In the genomic region with DNA sequence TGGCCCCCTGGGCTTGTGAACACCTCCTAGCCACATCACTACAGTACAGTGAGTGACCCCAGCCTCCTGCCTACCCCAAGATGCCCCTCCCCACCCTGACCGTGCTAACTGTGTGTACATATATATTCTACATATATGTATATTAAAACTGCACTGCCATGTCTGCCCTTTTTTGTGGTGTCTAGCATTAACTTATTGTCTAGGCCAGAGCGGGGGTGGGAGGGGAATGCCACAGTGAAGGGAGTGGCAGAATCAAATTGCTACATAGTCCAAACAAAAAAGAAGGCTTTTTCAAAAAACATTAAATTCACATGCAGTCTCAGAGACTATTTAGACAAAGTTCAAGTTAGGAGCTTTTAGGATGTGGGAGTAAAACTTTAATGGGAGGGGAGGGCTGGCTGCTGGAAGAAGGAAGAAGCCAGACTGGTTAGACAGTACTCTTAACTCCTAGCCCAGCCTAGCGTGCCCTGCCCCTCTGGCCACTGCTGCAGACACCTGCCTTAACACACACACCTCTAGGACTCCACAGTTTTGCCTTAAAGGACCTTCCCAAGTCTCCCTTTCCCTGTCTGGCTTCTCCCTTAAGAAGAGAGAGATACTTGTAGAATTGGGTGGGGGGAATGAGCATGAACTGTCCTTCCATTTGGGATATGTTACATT, we compare ENCODE assay signal across 15 cellular contexts. TPM values are rescaled to one million over a fixed set of nuclear protein-coding genes. Genes with fewer than 3 reads are reported as not detected.
DNase-seq lines count a peak whose midpoint lies in the region; ATAC-seq and TF ChIP-seq lines count a peak whose summit lies in the region.
"Had no signal": no experiment of that assay in that cellular context is flagged by ENCODE, and none has a peak within 500 bp of the region (broad histone marks: within the 10 kb centered on the region; RNA-seq: fewer than 3 reads in every experiment).

No MANE protein-coding gene starts in this region.

- H3K9ac ChIP-seq in SK-N-SH = no peak overlapping the region

- H3K27me3 ChIP-seq in SK-N-SH (ENCODE audit: insufficient read depth) (no peaks in the 10 kb centered on the region), esophagus (ENCODE audit: control insufficient read depth in 1 of 2, insufficient read depth in 2 of 2, low read length in 2 of 2) (no peaks in the 10 kb centered on the region)
- H3K27me3 ChIP-seq: MG63, tibial artery had no signal

- peaks cover 44% of the 10 kb centered on the region for H3F3A ChIP-seq in SK-N-SH (replicated peaks; ENCODE audit: insufficient read depth)

- CTCF ChIA-PET in SK-N-SH (lab: Yijun Ruan, JAX) = no interaction called here

- peaks cover 27% of the 10 kb centered on the region for H3K79me2 ChIP-seq in SK-N-SH (ENCODE audit: insufficient read depth)

- no peak for TF ChIP-seq EP300 in SK-N-SH (IDR thresholded peaks at IDR 0.05; ENCODE audit: borderline replicate concordance in 1 of 2, low read depth in 1 of 2, low read length in 1 of 2)

- H3K9me2 ChIP-seq in SK-N-SH = no peaks in the 10 kb centered on the region

- TF ChIP-seq RAD21 in SK-N-SH (IDR thresholded peaks at IDR 0.05; ENCODE audit: low read length) = no peak

- H3K4me3 ChIP-seq in SK-N-SH (ENCODE audit: low read depth in 2 of 2, low read length in 1 of 2) (no peak overlapping the region), esophagus (ENCODE audit: low read depth in 1 of 2, low read length in 2 of 2) (no peak overlapping the region)
- H3K4me3 ChIP-seq: MG63, tibial artery had no signal

- no peak for TF ChIP-seq CTCF in SK-N-SH (IDR thresholded peaks at IDR 0.05)
- TF ChIP-seq CTCF in VCaP (conservative IDR thresholded peaks at IDR 0.05) = no peak

- H3K9me3 ChIP-seq in SK-N-SH (no peaks in the 10 kb centered on the region), esophagus (ENCODE audit: control insufficient read depth in 2 of 2, insufficient read depth in 1 of 2, low read depth in 1 of 2, low read length in 1 of 2) (no peaks in the 10 kb centered on the region)
- H3K9me3 ChIP-seq: MG63, tibial artery had no signal

- DNase-seq in SK-N-SH = no peak
- DNase-seq in stimulated activated CD8-positive, alpha-beta memory T cell treated with anti-CD3 and anti-CD28 coated beads, Interleukin-4, amount 100 ng/mL, for 48 hours = peak; percentile 15
- DNase-seq in stimulated activated CD4-positive, alpha-beta T cell treated with anti-CD3 and anti-CD28 coated beads, Interleukin-15, amount 100 ng/mL, for 24 hours = no peak
- DNase-seq in SK-N-DZ (ENCODE audit: low spot score) = no peak
- no peak for DNase-seq in NCI-H1417 (lab: John Stamatoyannopoulos, UW)
- DNase-seq: 8988T; activated CD4-positive, alpha-beta T cell treated with anti-CD3 and anti-CD28 coated beads, Interleukin-2, amount 10 ng/mL, durations not matched to agents 7 days and 5 days; activated effector memory CD4-positive, alpha-beta T cell treated with Interleukin-2 at 50 U/mL for 16 hours; immature natural killer cell; MG63; NCI-H2081; tibial artery had no signal

- H3K4me2 ChIP-seq in SK-N-SH = no peak overlapping the region

- H2AFZ ChIP-seq in SK-N-SH (ENCODE audit: low read depth) = no peak overlapping the region

- POLR2A ChIA-PET in SK-N-SH (lab: Yijun Ruan, JAX) = no interaction called here

- H3K36me3 ChIP-seq in SK-N-SH (replicated peaks in 1 of 2; ENCODE audit: control insufficient read depth in 1 of 2, insufficient read depth in 2 of 2, low read length in 1 of 2) = peaks cover 71 to 92% of the 10 kb centered on the region in 2 experiments
- H3K36me3 ChIP-seq in esophagus (ENCODE audit: control insufficient read depth in 2 of 2, insufficient read depth in 2 of 2, low read length in 1 of 2) = peaks cover 23 to 60% of the 10 kb centered on the region in 2 donors

- H3K27ac ChIP-seq in SK-N-SH (ENCODE audit: low read depth in 2 of 2, low read length in 1 of 2) (peak overlapping the region in 1 of 2 experiments; percentile 4; a peak in 1 of 4 replicates), VCaP (peak overlapping the region; percentile 78), esophagus (ENCODE audit: low read depth in 2 of 2, low read length in 1 of 2) (peak overlapping the region; percentile 75 to 84)

- peaks cover 23 to 35% of the 10 kb centered on the region in 2 experiments for H3K4me1 ChIP-seq in SK-N-SH (ENCODE audit: control insufficient read depth in 1 of 2, insufficient read depth in 2 of 2, low read depth in 1 of 2, low read length in 1 of 2)
- peaks cover 4 to 11% of the 10 kb centered on the region in 2 donors for H3K4me1 ChIP-seq in esophagus (ENCODE audit: control insufficient read depth in 2 of 2, insufficient read depth in 2 of 2, low read length in 1 of 2)

- 78% methylated on average over 3 of the region's 3 CpGs for WGBS in SK-N-SH (ENCODE audit: low lambda C conversion rate)
- WGBS in esophagus, 2 donors = 50 to 68% methylated on average over 3 of the region's 3 CpGs

- ATAC-seq in SK-N-SH treated with all-trans-retinoic acid at 6 μM for 48 hours = no peak

- H4K20me1 ChIP-seq in SK-N-SH (ENCODE audit: insufficient read depth) = peaks cover 24% of the 10 kb centered on the region

TF ChIP-seq in SK-N-SH, 30 proteins besides CTCF, POLR2A, EP300 and RAD21 (continues in another document):
- TF ChIP-seq FOXM1 (IDR thresholded peaks at IDR 0.05; ENCODE audit: low read depth) (no peak), NRF1 (IDR thresholded peaks at IDR 0.05; ENCODE audit: low read depth, low read length) (no peak), GABPA (IDR thresholded peaks at IDR 0.05; ENCODE audit: low read depth) (no peak), POLR2AphosphoS5 (IDR thresholded peaks at IDR 0.05; ENCODE audit: low read depth, low read length) (0 out of 2 replicates have a peak, but pooled peaks have one; percentile 11)

TF ChIP-seq in SK-N-SH treated with all-trans-retinoic acid at 6 μM for 48 hours, 23 proteins besides CTCF, POLR2A, EP300 and RAD21:
- TF ChIP-seq SNAI2 (CRISPR knock-in tag; IDR thresholded peaks at IDR 0.05) (no peak), ARNTL (CRISPR knock-in tag; IDR thresholded peaks at IDR 0.05; ENCODE audit: borderline replicate concordance, low read depth) (no peak), ESRRG (CRISPR knock-in tag; IDR thresholded peaks at IDR 0.05) (no peak), BACH2 (CRISPR knock-in tag; IDR thresholded peaks at IDR 0.05; ENCODE audit: borderline replicate concordance) (no peak), OSR1 (CRISPR knock-in tag; IDR thresholded peaks at IDR 0.05) (no peak), ZFP3 (CRISPR knock-in tag; IDR thresholded peaks at IDR 0.05) (no peak)
- TF ChIP-seq, protein P1, sequence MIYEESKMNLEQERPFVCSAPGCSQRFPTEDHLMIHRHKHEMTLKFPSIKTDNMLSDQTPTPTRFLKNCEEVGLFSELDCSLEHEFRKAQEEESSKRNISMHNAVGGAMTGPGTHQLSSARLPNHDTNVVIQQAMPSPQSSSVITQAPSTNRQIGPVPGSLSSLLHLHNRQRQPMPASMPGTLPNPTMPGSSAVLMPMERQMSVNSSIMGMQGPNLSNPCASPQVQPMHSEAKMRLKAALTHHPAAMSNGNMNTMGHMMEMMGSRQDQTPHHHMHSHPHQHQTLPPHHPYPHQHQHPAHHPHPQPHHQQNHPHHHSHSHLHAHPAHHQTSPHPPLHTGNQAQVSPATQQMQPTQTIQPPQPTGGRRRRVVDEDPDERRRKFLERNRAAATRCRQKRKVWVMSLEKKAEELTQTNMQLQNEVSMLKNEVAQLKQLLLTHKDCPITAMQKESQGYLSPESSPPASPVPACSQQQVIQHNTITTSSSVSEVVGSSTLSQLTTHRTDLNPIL (CRISPR knock-in tag; IDR thresholded peaks at IDR 0.05; ENCODE audit: low read depth) = no peak

RNA-seq across cellular contexts. Expression of gene PEA15, which starts 9.4 kb away (rescaled TPM):
- 322 and 382 TPM in 2 replicates for polyA plus RNA-seq in SK-N-SH (2012; rRNA removed)
- 313 and 411 TPM in 2 replicates for polyA plus RNA-seq in SK-N-SH (2012; cell fraction: cytosol; rRNA removed)
- polyA plus RNA-seq in SK-N-SH (2012; cell fraction: nucleus; rRNA removed) = 176 and 239 TPM in 2 replicates
- polyA plus RNA-seq in esophagus = 100 to 1,000 TPM; 152 to 159 TPM
- polyA plus RNA-seq in SK-N-DZ (2014; cell fraction: cytosol; rRNA removed) = 38.9 and 43.6 TPM in 2 replicates
- 34.1 and 35.2 TPM in 2 replicates for polyA plus RNA-seq in SK-N-DZ (2014; cell fraction: nucleus; rRNA removed)

RNA-seq across cellular contexts. Expression of gene CASQ1, which starts 24.2 kb away (rescaled TPM):
- polyA plus RNA-seq in SK-N-SH (2012; rRNA removed) (0.08 and 0.18 TPM in 2 replicates), esophagus (under 1 TPM; 0.14 to 0.35 TPM)
- 0.06 and 0.10 TPM in 2 replicates for polyA plus RNA-seq in SK-N-SH (2012; cell fraction: cytosol; rRNA removed)
- polyA plus RNA-seq in SK-N-SH (2012; cell fraction: nucleus; rRNA removed) = 0.10 and 0.11 TPM in 2 replicates
- polyA plus RNA-seq in SK-N-DZ (2014; cell fraction: cytosol; rRNA removed) = 0.85 and 1.6 TPM in 2 replicates
- 0.23 TPM in 1 of 2 replicates, not detected in the other for polyA plus RNA-seq in SK-N-DZ (2014; cell fraction: nucleus; rRNA removed)
- polyA plus RNA-seq: immature natural killer cell had no signal

RNA-seq across cellular contexts. Expression of gene DCAF8, which starts 47.7 kb away (rescaled TPM):
- 108 and 150 TPM in 2 replicates for polyA plus RNA-seq in SK-N-SH (2012; rRNA removed)
- 55.1 and 69.1 TPM in 2 replicates for polyA plus RNA-seq in SK-N-SH (2012; cell fraction: cytosol; rRNA removed)
- polyA plus RNA-seq in SK-N-SH (2012; cell fraction: nucleus; rRNA removed) = 383 and 570 TPM in 2 replicates
- polyA plus RNA-seq in esophagus = 10 to 100 TPM; 47.8 to 55.0 TPM
- 56.9 and 57.7 TPM in 2 replicates for polyA plus RNA-seq in SK-N-DZ (2014; cell fraction: cytosol; rRNA removed)
- 340 and 433 TPM in 2 replicates for polyA plus RNA-seq in SK-N-DZ (2014; cell fraction: nucleus; rRNA removed)
